In the genomic region with DNA sequence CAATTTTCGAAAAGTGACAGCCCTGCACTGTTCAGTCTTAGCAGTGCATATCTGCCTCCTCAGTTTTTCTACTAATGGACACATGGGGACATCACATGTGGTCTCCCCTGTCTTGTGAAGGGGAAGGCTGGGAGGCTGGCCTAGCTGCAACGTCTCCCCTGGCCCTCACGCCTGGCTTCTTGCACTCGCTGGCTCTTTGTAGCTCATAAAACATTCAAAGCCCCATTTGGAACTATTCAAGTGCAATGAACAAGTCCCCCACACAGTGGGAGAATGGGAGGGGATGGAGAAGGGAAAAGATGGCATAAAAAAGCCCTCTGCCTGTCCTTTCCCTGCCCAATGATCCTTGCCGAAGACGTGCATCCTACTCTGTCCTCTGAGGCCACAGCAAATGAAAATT, we compare ENCODE assay signal across 2 cellular contexts.
TF ChIP-seq lines count a peak whose summit lies in the region.

No MANE protein-coding gene starts in this region.

TF ChIP-seq in liver, 16 proteins besides CTCF, POLR2A, EP300 and RAD21 (continued from another document):
- TF ChIP-seq, protein P1, sequence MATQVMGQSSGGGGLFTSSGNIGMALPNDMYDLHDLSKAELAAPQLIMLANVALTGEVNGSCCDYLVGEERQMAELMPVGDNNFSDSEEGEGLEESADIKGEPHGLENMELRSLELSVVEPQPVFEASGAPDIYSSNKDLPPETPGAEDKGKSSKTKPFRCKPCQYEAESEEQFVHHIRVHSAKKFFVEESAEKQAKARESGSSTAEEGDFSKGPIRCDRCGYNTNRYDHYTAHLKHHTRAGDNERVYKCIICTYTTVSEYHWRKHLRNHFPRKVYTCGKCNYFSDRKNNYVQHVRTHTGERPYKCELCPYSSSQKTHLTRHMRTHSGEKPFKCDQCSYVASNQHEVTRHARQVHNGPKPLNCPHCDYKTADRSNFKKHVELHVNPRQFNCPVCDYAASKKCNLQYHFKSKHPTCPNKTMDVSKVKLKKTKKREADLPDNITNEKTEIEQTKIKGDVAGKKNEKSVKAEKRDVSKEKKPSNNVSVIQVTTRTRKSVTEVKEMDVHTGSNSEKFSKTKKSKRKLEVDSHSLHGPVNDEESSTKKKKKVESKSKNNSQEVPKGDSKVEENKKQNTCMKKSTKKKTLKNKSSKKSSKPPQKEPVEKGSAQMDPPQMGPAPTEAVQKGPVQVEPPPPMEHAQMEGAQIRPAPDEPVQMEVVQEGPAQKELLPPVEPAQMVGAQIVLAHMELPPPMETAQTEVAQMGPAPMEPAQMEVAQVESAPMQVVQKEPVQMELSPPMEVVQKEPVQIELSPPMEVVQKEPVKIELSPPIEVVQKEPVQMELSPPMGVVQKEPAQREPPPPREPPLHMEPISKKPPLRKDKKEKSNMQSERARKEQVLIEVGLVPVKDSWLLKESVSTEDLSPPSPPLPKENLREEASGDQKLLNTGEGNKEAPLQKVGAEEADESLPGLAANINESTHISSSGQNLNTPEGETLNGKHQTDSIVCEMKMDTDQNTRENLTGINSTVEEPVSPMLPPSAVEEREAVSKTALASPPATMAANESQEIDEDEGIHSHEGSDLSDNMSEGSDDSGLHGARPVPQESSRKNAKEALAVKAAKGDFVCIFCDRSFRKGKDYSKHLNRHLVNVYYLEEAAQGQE (IDR thresholded peaks at IDR 0.05), result no peak
- TF ChIP-seq EGR1 (IDR thresholded peaks at IDR 0.05; ENCODE audit: low read depth in 2 of 2) (no peak), NR2F2 (IDR thresholded peaks at IDR 0.05) (no peak), TAF1 (conservative IDR thresholded peaks at IDR 0.05) (no peak), HNF4G (IDR thresholded peaks at IDR 0.05) (no peak)
- TF ChIP-seq, protein P2, sequence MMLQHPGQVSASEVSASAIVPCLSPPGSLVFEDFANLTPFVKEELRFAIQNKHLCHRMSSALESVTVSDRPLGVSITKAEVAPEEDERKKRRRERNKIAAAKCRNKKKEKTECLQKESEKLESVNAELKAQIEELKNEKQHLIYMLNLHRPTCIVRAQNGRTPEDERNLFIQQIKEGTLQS (IDR thresholded peaks at IDR 0.05), result no peak

TF ChIP-seq in HepG2, 621 proteins besides CTCF, POLR2A, EP300 and RAD21 (continued from another document):
- TF ChIP-seq, protein P3, sequence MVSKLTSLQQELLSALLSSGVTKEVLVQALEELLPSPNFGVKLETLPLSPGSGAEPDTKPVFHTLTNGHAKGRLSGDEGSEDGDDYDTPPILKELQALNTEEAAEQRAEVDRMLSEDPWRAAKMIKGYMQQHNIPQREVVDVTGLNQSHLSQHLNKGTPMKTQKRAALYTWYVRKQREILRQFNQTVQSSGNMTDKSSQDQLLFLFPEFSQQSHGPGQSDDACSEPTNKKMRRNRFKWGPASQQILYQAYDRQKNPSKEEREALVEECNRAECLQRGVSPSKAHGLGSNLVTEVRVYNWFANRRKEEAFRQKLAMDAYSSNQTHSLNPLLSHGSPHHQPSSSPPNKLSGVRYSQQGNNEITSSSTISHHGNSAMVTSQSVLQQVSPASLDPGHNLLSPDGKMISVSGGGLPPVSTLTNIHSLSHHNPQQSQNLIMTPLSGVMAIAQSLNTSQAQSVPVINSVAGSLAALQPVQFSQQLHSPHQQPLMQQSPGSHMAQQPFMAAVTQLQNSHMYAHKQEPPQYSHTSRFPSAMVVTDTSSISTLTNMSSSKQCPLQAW (CRISPR knock-in tag; IDR thresholded peaks at IDR 0.05), result no peak
- TF ChIP-seq STAG1 (CRISPR knock-in tag; IDR thresholded peaks at IDR 0.05), result no peak
- TF ChIP-seq, protein P4, sequence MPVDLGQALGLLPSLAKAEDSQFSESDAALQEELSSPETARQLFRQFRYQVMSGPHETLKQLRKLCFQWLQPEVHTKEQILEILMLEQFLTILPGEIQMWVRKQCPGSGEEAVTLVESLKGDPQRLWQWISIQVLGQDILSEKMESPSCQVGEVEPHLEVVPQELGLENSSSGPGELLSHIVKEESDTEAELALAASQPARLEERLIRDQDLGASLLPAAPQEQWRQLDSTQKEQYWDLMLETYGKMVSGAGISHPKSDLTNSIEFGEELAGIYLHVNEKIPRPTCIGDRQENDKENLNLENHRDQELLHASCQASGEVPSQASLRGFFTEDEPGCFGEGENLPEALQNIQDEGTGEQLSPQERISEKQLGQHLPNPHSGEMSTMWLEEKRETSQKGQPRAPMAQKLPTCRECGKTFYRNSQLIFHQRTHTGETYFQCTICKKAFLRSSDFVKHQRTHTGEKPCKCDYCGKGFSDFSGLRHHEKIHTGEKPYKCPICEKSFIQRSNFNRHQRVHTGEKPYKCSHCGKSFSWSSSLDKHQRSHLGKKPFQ (CRISPR knock-in tag; IDR thresholded peaks at IDR 0.05; ENCODE audit: insufficient replicate concordance), result no peak
